In genomic region chr6:10521104-10521808, GRCh38 we compare ENCODE assay signal across 8 cellular contexts. TPM values are rescaled to one million over a fixed set of nuclear protein-coding genes. Genes with fewer than 3 reads are reported as not detected.
A peak's percentile ranks its signal among the peaks of the same experiment; 100 is the strongest.
DNase-seq lines count a peak whose midpoint lies in the region; ATAC-seq and TF ChIP-seq lines count a peak whose summit lies in the region.

GCNT2 (plus strand) TSS chr6:10521351; CDS start chr6:10528912, 7,561 bp downstream.

- no peaks in the 10 kb centered on the region for H3K9me3 Mint-ChIP-seq in Calu3 (ENCODE audit: low read depth, unreplicated experiment)
- H3K9me3 Mint-ChIP-seq in H9 = no peaks in the 10 kb centered on the region

- no peak within 1 kb of the TSS for H3K9ac ChIP-seq in H9 (ENCODE audit: extremely low read depth, insufficient read length, low read length)
- H3K9ac ChIP-seq in neuronal stem cell (ENCODE audit: low read depth, low read length, poor library complexity) = no peak within 1 kb of the TSS

- H4K8ac ChIP-seq in H9 (replicated peaks; ENCODE audit: insufficient read length, low read depth, low read length) (no peak within 1 kb of the TSS), neuronal stem cell (ENCODE audit: low read depth, low read length) (no peak within 1 kb of the TSS)

- H3K23ac ChIP-seq in H9 (ENCODE audit: insufficient read length, low read depth, low read length) (no peak within 1 kb of the TSS), neuronal stem cell (ENCODE audit: low read depth, low read length, poor library complexity) (no peak within 1 kb of the TSS)

- H3K4me2 ChIP-seq in H9 (ENCODE audit: insufficient read depth, insufficient read length, low read length) (peak within 1 kb of the TSS; percentile 50), neuronal stem cell (ENCODE audit: insufficient read depth, low read length, poor library complexity, severe bottlenecking) (no peak within 1 kb of the TSS)

- no TSS peak for BruUV-seq in Calu3 (replicated peaks; lab: Mats Ljungman, UMichigan)

- no peaks in the 10 kb centered on the region for H3K79me1 ChIP-seq in H9 (ENCODE audit: insufficient read depth, low read depth, low read length, poor library complexity, severe bottlenecking)
- H3K79me1 ChIP-seq in neuronal stem cell (ENCODE audit: low read depth, low read length) = no peaks in the 10 kb centered on the region

- no peak within 1 kb of the TSS for H3K56ac ChIP-seq in H9 (ENCODE audit: insufficient read length, low read depth, low read length)

- peak; percentile 46 for DNase-seq in Calu3
- peak; percentile 79 for DNase-seq in H9
- peak; percentile 97 for DNase-seq in NCI-H69 (lab: John Stamatoyannopoulos, UW)
- DNase-seq in neuronal stem cell (ENCODE audit: low spot score) = no peak
- no peak for DNase-seq in NCI-H524 treated with DMSO at 0.1 percent for 48 hours (lab: John Stamatoyannopoulos, UW)
- DNase-seq in LoVo (ENCODE audit: low spot score) = no peak

- H4K91ac ChIP-seq in H9 (ENCODE audit: insufficient read length, low read depth, low read length) (no peak within 1 kb of the TSS), neuronal stem cell (ENCODE audit: low read depth, low read length, poor library complexity) (no peak within 1 kb of the TSS)

- TF ChIP-seq CTCF in Calu3 (IDR thresholded peaks at IDR 0.05; ENCODE audit: unreplicated experiment) (no peak), H9 (conservative IDR thresholded peaks at IDR 0.05) (no peak)

- H2BK120ac ChIP-seq in H9 (ENCODE audit: low read depth, low read length, poor library complexity, severe bottlenecking) (no peak within 1 kb of the TSS), neuronal stem cell (ENCODE audit: low read depth, low read length) (no peak within 1 kb of the TSS)

- H3K27me3 Mint-ChIP-seq in Calu3 (ENCODE audit: unreplicated experiment) (no peaks in the 10 kb centered on the region), H9 (ENCODE audit: low read depth) (no peaks in the 10 kb centered on the region)

- peaks cover 11% of the 10 kb centered on the region for H3K4me1 Mint-ChIP-seq in Calu3 (ENCODE audit: low read depth, unreplicated experiment)
- peaks cover 41 to 46% of the 10 kb centered on the region in 2 experiments for H3K4me1 Mint-ChIP-seq in H9

- CTCF ChIA-PET in Calu3 (lab: Charles Lee) = interaction anchor here (0.6 to 0.8 kb wide), 2 partner anchors 43 to 921 kb away, joined by 3 read pairs; no protein-coding TSS in a partner anchor

- H3K4ac ChIP-seq in H9 (ENCODE audit: low read depth, low read length) = no peak within 1 kb of the TSS
- no peak within 1 kb of the TSS for H3K4ac ChIP-seq in neuronal stem cell (ENCODE audit: low read length)

- H3K4me3 ChIP-seq in neuronal stem cell (ENCODE audit: low read length in 2 of 2) = no peak within 1 kb of the TSS

- no peak within 1 kb of the TSS for H2AFZ ChIP-seq in H9 (ENCODE audit: low read length)
- H2AFZ ChIP-seq in neuronal stem cell (ENCODE audit: low read length) = peak within 1 kb of the TSS; percentile 92

- H3K4me1 ChIP-seq in H9 (ENCODE audit: insufficient read depth, low read length) = peaks cover 3% of the 10 kb centered on the region; the same call in 1 of the 2 replicates
- peaks cover 3 to 8% of the 10 kb centered on the region in 2 donors for H3K4me1 ChIP-seq in neuronal stem cell (ENCODE audit: control insufficient read depth in 2 of 2, insufficient read depth in 1 of 2, low read depth in 1 of 2, low read length in 2 of 2)

- H3K14ac ChIP-seq in H9 (ENCODE audit: insufficient read depth, low read length) = no peak within 1 kb of the TSS
- no peak within 1 kb of the TSS for H3K14ac ChIP-seq in neuronal stem cell (ENCODE audit: low read length)

- no peaks in the 10 kb centered on the region for H3K79me2 ChIP-seq in H9 (ENCODE audit: insufficient read depth, low read length)

- no peaks in the 10 kb centered on the region for H3K9me3 ChIP-seq in H9 (ENCODE audit: control insufficient read depth, low read depth, low read length)
- no peaks in the 10 kb centered on the region for H3K9me3 ChIP-seq in neuronal stem cell (replicated peaks in 1 of 2; ENCODE audit: control insufficient read depth in 2 of 2, insufficient read depth in 1 of 2, low read depth in 1 of 2, low read length in 2 of 2)

- H2BK12ac ChIP-seq in H9 (ENCODE audit: insufficient read length, low read depth, low read length) (no peak within 1 kb of the TSS), neuronal stem cell (ENCODE audit: low read length) (no peak within 1 kb of the TSS)

- no peak within 1 kb of the TSS for H4K5ac ChIP-seq in H9 (ENCODE audit: insufficient read length, low read depth, low read length)

- no CpG with 5 or more reads among the region's 12 CpGs for WGBS in H9 (ENCODE audit: extremely low coverage, insufficient read length, low lambda C conversion rate)
- no CpG with 5 or more reads among the region's 12 CpGs for WGBS in neuronal stem cell (ENCODE audit: extremely low coverage in 2 of 2, insufficient read length in 2 of 2, insufficient replicate concordance in 1 of 2), 2 donors

- H2BK20ac ChIP-seq in H9 (ENCODE audit: low read depth, low read length, poor library complexity, severe bottlenecking) = no peak within 1 kb of the TSS

- H2BK15ac ChIP-seq in H9 (ENCODE audit: low read depth, low read length) (no peak within 1 kb of the TSS), neuronal stem cell (ENCODE audit: low read length) (no peak within 1 kb of the TSS)

- no peaks in the 10 kb centered on the region for H3K36me3 ChIP-seq in neuronal stem cell (replicated peaks in 1 of 2; ENCODE audit: control insufficient read depth in 2 of 2, insufficient read depth in 2 of 2, low read length in 2 of 2)

- no peaks in the 10 kb centered on the region for H3K23me2 ChIP-seq in H9 (ENCODE audit: insufficient read length, low read depth, low read length, poor library complexity, severe bottlenecking)

- H3K36me3 Mint-ChIP-seq in Calu3 (ENCODE audit: insufficient read depth, unreplicated experiment) = peaks cover 6% of the 10 kb centered on the region
- H3K36me3 Mint-ChIP-seq in H9 (ENCODE audit: insufficient read depth in 1 of 3, low read depth in 3 of 3) = no peaks in the 10 kb centered on the region

- H3K27me3 ChIP-seq in H9 (ENCODE audit: insufficient read depth, low read length) (no peaks in the 10 kb centered on the region), neuronal stem cell (ENCODE audit: control insufficient read depth in 3 of 3, insufficient read depth in 3 of 3, low read depth in 1 of 3, low read length in 3 of 3) (no peaks in the 10 kb centered on the region)

- ATAC-seq in esophagus mucosa = peak; percentile 86
- no peak for ATAC-seq in GM18867 (IDR thresholded peaks at IDR 0.05; ENCODE audit: unreplicated experiment)

- H2BK5ac ChIP-seq in H9 (ENCODE audit: insufficient read length, low read length) (no peak within 1 kb of the TSS), neuronal stem cell (ENCODE audit: low read length) (no peak within 1 kb of the TSS)

- H3K4me3 Mint-ChIP-seq in Calu3 (ENCODE audit: low read depth, unreplicated experiment) (peak within 1 kb of the TSS; percentile 54), H9 (peak within 1 kb of the TSS; percentile 21 to 69)

- no peak within 1 kb of the TSS for H3T11ph ChIP-seq in H9 (ENCODE audit: low read length)

- no peaks in the 10 kb centered on the region for H4K20me1 ChIP-seq in H9 (ENCODE audit: control insufficient read depth, insufficient read depth, insufficient read length)

- H3K27ac ChIP-seq in H9 (ENCODE audit: insufficient read length, low read depth, low read length) = peak within 1 kb of the TSS; percentile 50
- H3K27ac ChIP-seq in neuronal stem cell (replicated peaks; ENCODE audit: low read length) = peak within 1 kb of the TSS; percentile 10

- H2AK5ac ChIP-seq in H9 (ENCODE audit: insufficient read length, low read length) (no peak within 1 kb of the TSS), neuronal stem cell (ENCODE audit: low read depth, low read length) (no peak within 1 kb of the TSS)

- H3K27ac Mint-ChIP-seq in Calu3 (ENCODE audit: unreplicated experiment) (peak within 1 kb of the TSS; percentile 66), H9 (peak within 1 kb of the TSS; percentile 65 to 98 (median 89))

- intact Hi-C loops in Calu3 (cut with micrococcal nuclease; ENCODE audit: unreplicated experiment) = no loop called here

- no peak within 1 kb of the TSS for H3K18ac ChIP-seq in H9 (ENCODE audit: insufficient read length, low read depth, low read length)
- H3K18ac ChIP-seq in neuronal stem cell (ENCODE audit: low read length) = no peak within 1 kb of the TSS

RNA-seq across cellular contexts. Expression of gene GCNT2, which starts in this region (rescaled TPM):
- total RNA-seq in Calu3 (2022) (14.3 and 18.0 TPM in 2 replicates), H9 (2021) (41.3 and 41.7 TPM in 2 replicates), esophagus mucosa (8.1 TPM)
- polyA plus RNA-seq in neuronal stem cell (2013, experiment 1 of 2) = 20.2 TPM
- 20.7 TPM for polyA plus RNA-seq in neuronal stem cell (2013, experiment 2 of 2)

Comparison
In these comparisons a context has a peak if more than half of its experiments do, and no peak if none do; other contexts are left out.
1. DNase-seq: peak in Calu3 (single experiment), H9 (single experiment) and NCI-H69 (single experiment); none in neuronal stem cell (single experiment), NCI-H524 treated with DMSO at 0.1 percent for 48 hours (single experiment) and LoVo (single experiment).